ENCODE assay signal across 7 cellular contexts in genomic region chr2:177393381-177393780, GRCh38. TPM values are rescaled to one million over a fixed set of nuclear protein-coding genes. Genes with fewer than 3 reads are reported as not detected.
A peak's percentile ranks its signal among the peaks of the same experiment; 100 is the strongest.
DNase-seq lines count a peak whose midpoint lies in the region; ATAC-seq and TF ChIP-seq lines count a peak whose summit lies in the region.

No MANE protein-coding gene starts in this region.

- DNase-seq in GM23248 (peak; percentile 38), Panc1 (ENCODE audit: low read depth, low spot score) (no peak), ureter (ENCODE audit: low spot score) (no peak), GDM1 (lab: John Stamatoyannopoulos, UW) (no peak)

- intact Hi-C loops in Panc1 (cut with micrococcal nuclease; ENCODE audit: unreplicated experiment) = loop anchor here (10.0 kb wide), 1 partner anchor 149 kb away; no protein-coding TSS in a partner anchor

- CTCF ChIA-PET in Panc1 (lab: Charles Lee) = interaction anchor here (0.7 to 1.0 kb wide), 3 partner anchors 50 to 100 kb away, joined by 3 to 6 read pairs (median 5); no protein-coding TSS in a partner anchor

- WGBS in GM23248 (ENCODE audit: low coverage in 1 of 2, low lambda C conversion rate in 2 of 2, missing lambda C conversion rate in 2 of 2), 2 experiments = 32 to 36% methylated on average over 6 of the region's 6 CpGs
- 32 to 33% methylated on average over 6 of the region's 6 CpGs for WGBS in ectodermal cell, 2 experiments

- H3K9me3 ChIP-seq in GM23248 (ENCODE audit: low read depth) (no peaks in the 10 kb centered on the region), Panc1 (ENCODE audit: control insufficient read depth, insufficient read depth, low read depth, low read length) (no peaks in the 10 kb centered on the region), ectodermal cell (ENCODE audit: control insufficient read depth, low read length) (no peaks in the 10 kb centered on the region)

- peak overlapping the region; percentile 86 for H3K9ac ChIP-seq in GM23248

- H3K27me3 ChIP-seq in GM23248 (replicated peaks; ENCODE audit: insufficient read depth) (no peaks in the 10 kb centered on the region), Panc1 (ENCODE audit: control insufficient read depth, insufficient read depth, low read length) (no peaks in the 10 kb centered on the region), ectodermal cell (ENCODE audit: control insufficient read depth, insufficient read depth, low read length, poor library complexity, severe bottlenecking) (no peaks in the 10 kb centered on the region)

- no peak for TF ChIP-seq CTCF in Panc1 (IDR thresholded peaks at IDR 0.05)
- TF ChIP-seq CTCF in nephron (IDR thresholded peaks at IDR 0.05; ENCODE audit: unreplicated experiment in 3 of 3) = no peak

- no peaks in the 10 kb centered on the region for H3K9me3 Mint-ChIP-seq in nephron

- H3K4me3 ChIP-seq in GM23248 = peak overlapping the region; percentile 91
- peak overlapping the region; percentile 97 to 98 for H3K4me3 ChIP-seq in Panc1 (ENCODE audit: low read depth in 2 of 2, low read length in 2 of 2)
- peak overlapping the region; percentile 80 for H3K4me3 ChIP-seq in ectodermal cell (ENCODE audit: insufficient read depth, low read depth, low read length)

- no peaks in the 10 kb centered on the region for H4K20me1 ChIP-seq in GM23248 (ENCODE audit: insufficient read depth)

- H3K79me2 ChIP-seq in GM23248 (ENCODE audit: insufficient read depth) = peaks cover 42% of the 10 kb centered on the region

- peak overlapping the region; percentile 96 for H2AFZ ChIP-seq in GM23248

- peaks cover 37% of the 10 kb centered on the region for H3K4me1 Mint-ChIP-seq in nephron

- H3K27ac Mint-ChIP-seq in nephron = peak overlapping the region; percentile 80 to 96 (median 92)

- no peaks in the 10 kb centered on the region for H3K36me3 Mint-ChIP-seq in nephron (ENCODE audit: low read depth)

- BruUV-seq in Panc1 (replicated peaks; lab: Mats Ljungman, UMichigan) = TSS peak; percentile 80

- no peaks in the 10 kb centered on the region for H3K27me3 Mint-ChIP-seq in nephron (ENCODE audit: low read depth)

- H3K9me2 ChIP-seq in GM23248 (ENCODE audit: insufficient read depth) = no peaks in the 10 kb centered on the region

- peaks cover 37% of the 10 kb centered on the region for H3K4me1 ChIP-seq in GM23248 (ENCODE audit: insufficient read depth)
- peaks cover 52% of the 10 kb centered on the region for H3K4me1 ChIP-seq in Panc1 (ENCODE audit: control insufficient read depth, insufficient read depth, low read length)
- H3K4me1 ChIP-seq in ectodermal cell (ENCODE audit: control insufficient read depth, insufficient read depth, low read length) = peaks cover 18% of the 10 kb centered on the region

- H3K27ac ChIP-seq in GM23248 (peak overlapping the region; percentile 54), Panc1 (ENCODE audit: low read length) (peak overlapping the region; percentile 96), ectodermal cell (ENCODE audit: insufficient read depth, low read depth, low read length, poor library complexity, severe bottlenecking) (no peak overlapping the region)

- H3K4me2 ChIP-seq in GM23248 (ENCODE audit: unreplicated experiment) = peak overlapping the region; percentile 91

- POLR2A ChIA-PET in Panc1 (lab: Charles Lee) = interaction anchor here (0.6 to 1.0 kb wide), 4 partner anchors 48 to 172 kb away, joined by 3 to 6 read pairs (median 4); no protein-coding TSS in a partner anchor

- in situ Hi-C loops in GM23248 (cut with MboI) (no loop called here), Panc1 (cut with HindIII; ENCODE audit: low pct_unique_long_range_greater_than_20kb, low sequenced_read_pairs) (no loop called here)

- H3F3A ChIP-seq in GM23248 (ENCODE audit: insufficient read depth) = peaks cover 30% of the 10 kb centered on the region

- no peaks in the 10 kb centered on the region for H3K36me3 ChIP-seq in GM23248 (ENCODE audit: low read depth)
- no peaks in the 10 kb centered on the region; the same call in none of the 2 replicates for H3K36me3 ChIP-seq in Panc1 (ENCODE audit: control insufficient read depth, insufficient read depth, low read length)
- H3K36me3 ChIP-seq in ectodermal cell (ENCODE audit: control insufficient read depth, insufficient read depth, low read length) = no peaks in the 10 kb centered on the region

- peak overlapping the region; percentile 95 to 96 (median 95) for H3K4me3 Mint-ChIP-seq in nephron

- ATAC-seq in Panc1 = no peak
- ATAC-seq in GM18870 (IDR thresholded peaks at IDR 0.05; ENCODE audit: unreplicated experiment) = no peak

RNA-seq across cellular contexts. Expression of gene AGPS, which starts 0.8 kb away (rescaled TPM):
- 32.6 and 36.7 TPM in 2 replicates for total RNA-seq in GM23248 (2014; rRNA removed; shearing (Covaris generic))
- polyA plus RNA-seq in GM23248 (2016; fragmentation: Nextera tagmentation; extraction: Ambion mirVana) = 20.9 and 22.9 TPM in 2 replicates
- total RNA-seq in Panc1 (2021; ENCODE audit: unreplicated experiment) (68.7 TPM), ureter (38.7 TPM)
- polyA plus RNA-seq in Panc1 (2012; ENCODE audit: insufficient read length) = 35.7 TPM
- 43.3 TPM for polyA plus RNA-seq in ectodermal cell (2013, experiment 1 of 4)
- 47.7 TPM for polyA plus RNA-seq in ectodermal cell (2013, experiment 2 of 4)
- polyA plus RNA-seq in ectodermal cell (2013, experiment 3 of 4) = 27.9 TPM
- polyA plus RNA-seq in ectodermal cell (2013, experiment 4 of 4) = 33.5 TPM
